Comparison of ENCODE assay signal across 8 cellular contexts in the genomic region with DNA sequence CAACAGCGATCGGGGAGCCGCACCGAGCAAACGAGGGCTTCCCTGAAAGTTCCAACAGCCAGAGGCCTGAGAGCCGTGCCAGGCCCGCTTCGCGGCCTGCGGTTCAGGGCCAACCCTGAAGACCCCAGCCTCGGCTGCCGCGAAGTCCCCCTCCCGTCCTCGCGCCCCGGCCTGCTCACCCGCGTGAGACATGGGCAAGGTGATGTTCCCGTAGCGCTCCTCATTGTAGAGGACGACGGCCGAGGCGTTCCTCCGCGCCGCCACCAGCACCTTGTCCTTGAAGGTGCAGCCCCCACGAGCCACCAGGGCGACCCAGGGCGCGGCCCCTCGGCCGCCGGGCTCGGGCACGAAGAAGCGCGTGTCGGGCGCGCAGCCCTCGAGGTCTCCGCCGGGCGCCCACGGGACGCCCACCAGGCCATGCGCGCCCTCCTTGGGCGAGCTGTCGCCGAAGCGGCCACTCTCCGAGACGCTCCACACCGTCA.
DNase-seq lines count a peak whose midpoint lies in the region; ATAC-seq and TF ChIP-seq lines count a peak whose summit lies in the region.

No MANE protein-coding gene starts in this region.

- peak overlapping the region; percentile 80 for H3K4me3 ChIP-seq in astrocyte of the spinal cord (ENCODE audit: low read depth, low read length)

- DNase-seq in OCI-M1 (lab: John Stamatoyannopoulos, UW) (peak; percentile 26), astrocyte of the spinal cord (ENCODE audit: low read depth, low spot score) (peak; percentile 17), islet precursor cell (peak; percentile 70), NCI-H446 (lab: John Stamatoyannopoulos, UW) (no peak), superior temporal gyrus (ENCODE audit: extremely low spot score) (no peak)
- DNase-seq in stimulated activated effector memory CD8-positive, alpha-beta T cell treated with anti-CD3 and anti-CD28 coated beads, Interleukin-12 subunit alpha, Interleukin-12 subunit beta, amount 100 ng/mL, for 72 hours (ENCODE audit: low spot score in 2 of 2) = peak in 1 of 2 donors; percentile 72

- no peak for TF ChIP-seq CTCF in astrocyte of the spinal cord (IDR thresholded peaks at IDR 0.05; ENCODE audit: low read depth, low read length)

- in situ Hi-C loops in astrocyte of the spinal cord (cut with HindIII; ENCODE audit: low sequenced_read_pairs) = no loop called here

- H3K36me3 Mint-ChIP-seq in stimulated activated effector memory CD8-positive, alpha-beta T cell treated with anti-CD3 and anti-CD28 coated beads, Interleukin-12 subunit alpha, Interleukin-12 subunit beta, amount 100 ng/mL, for 72 hours = peaks cover 61% of the 10 kb centered on the region

- H3K27ac Mint-ChIP-seq in stimulated activated effector memory CD8-positive, alpha-beta T cell treated with anti-CD3 and anti-CD28 coated beads, Interleukin-12 subunit alpha, Interleukin-12 subunit beta, amount 100 ng/mL, for 72 hours = peak overlapping the region; percentile 95

- ATAC-seq in GM18498 (IDR thresholded peaks at IDR 0.05; ENCODE audit: unreplicated experiment) (peak; percentile 24), HG02588 (IDR thresholded peaks at IDR 0.05; ENCODE audit: unreplicated experiment) (peak; percentile 16)
- peak; percentile 3 for ATAC-seq in stimulated activated effector memory CD8-positive, alpha-beta T cell treated with anti-CD3 and anti-CD28 coated beads, Interleukin-12 subunit alpha, Interleukin-12 subunit beta, amount 100 ng/mL, for 72 hours

- H3K4me1 Mint-ChIP-seq in stimulated activated effector memory CD8-positive, alpha-beta T cell treated with anti-CD3 and anti-CD28 coated beads, Interleukin-12 subunit alpha, Interleukin-12 subunit beta, amount 100 ng/mL, for 72 hours = peaks cover 66% of the 10 kb centered on the region

- H3K4me3 Mint-ChIP-seq in stimulated activated effector memory CD8-positive, alpha-beta T cell treated with anti-CD3 and anti-CD28 coated beads, Interleukin-12 subunit alpha, Interleukin-12 subunit beta, amount 100 ng/mL, for 72 hours = peak overlapping the region; percentile 90

- H3K9me3 Mint-ChIP-seq in stimulated activated effector memory CD8-positive, alpha-beta T cell treated with anti-CD3 and anti-CD28 coated beads, Interleukin-12 subunit alpha, Interleukin-12 subunit beta, amount 100 ng/mL, for 72 hours = no peaks in the 10 kb centered on the region

Comparison
In these comparisons a context has a peak if more than half of its experiments do, and no peak if none do; other contexts are left out.
1. DNase-seq: peak in OCI-M1 (single experiment), astrocyte of the spinal cord (single experiment) and islet precursor cell (single experiment); none in NCI-H446 (0 of 2) and superior temporal gyrus (single experiment).
2. Peak in every context shown above with its lines, with median percentiles within 50 percentile points of each other: ATAC-seq.